ENCODE assay signal across 1 cellular context in the genomic region with DNA sequence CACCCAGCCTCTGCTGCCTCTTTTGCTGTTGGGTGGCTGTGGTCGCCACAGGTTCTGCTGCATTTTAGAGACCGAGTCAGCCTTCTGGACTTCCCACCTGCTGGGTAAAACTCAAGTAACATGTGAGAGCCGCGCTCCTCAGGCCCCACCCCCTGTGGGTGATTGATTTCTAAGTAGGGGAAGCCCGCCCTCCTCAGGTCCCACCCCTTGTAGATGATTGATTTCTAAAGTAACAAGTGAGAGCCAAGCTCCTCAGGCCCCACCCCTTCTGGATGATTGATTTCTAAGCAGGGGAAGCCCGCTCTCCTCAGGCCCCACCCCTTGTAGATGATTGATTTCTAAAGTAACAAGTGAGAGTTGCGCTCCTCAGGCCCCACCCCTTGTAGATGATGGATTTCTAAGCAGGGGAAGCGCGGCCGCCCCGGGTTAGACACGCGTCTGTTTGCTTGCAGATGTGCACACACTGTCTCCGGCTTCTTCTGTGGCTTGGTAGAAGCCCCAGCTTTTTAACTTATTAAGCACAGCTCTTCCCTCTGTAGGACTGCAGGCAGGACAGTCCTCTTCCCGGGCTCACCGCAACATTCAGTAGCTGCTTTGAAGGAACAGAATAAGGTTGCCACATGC.
TF ChIP-seq lines count a peak whose summit lies in the region.

No MANE protein-coding gene starts in this region.

TF ChIP-seq in GM12878, 131 proteins besides CTCF, POLR2A, EP300 and RAD21 (continued from another document and continues in another):
- TF ChIP-seq, protein P1, sequence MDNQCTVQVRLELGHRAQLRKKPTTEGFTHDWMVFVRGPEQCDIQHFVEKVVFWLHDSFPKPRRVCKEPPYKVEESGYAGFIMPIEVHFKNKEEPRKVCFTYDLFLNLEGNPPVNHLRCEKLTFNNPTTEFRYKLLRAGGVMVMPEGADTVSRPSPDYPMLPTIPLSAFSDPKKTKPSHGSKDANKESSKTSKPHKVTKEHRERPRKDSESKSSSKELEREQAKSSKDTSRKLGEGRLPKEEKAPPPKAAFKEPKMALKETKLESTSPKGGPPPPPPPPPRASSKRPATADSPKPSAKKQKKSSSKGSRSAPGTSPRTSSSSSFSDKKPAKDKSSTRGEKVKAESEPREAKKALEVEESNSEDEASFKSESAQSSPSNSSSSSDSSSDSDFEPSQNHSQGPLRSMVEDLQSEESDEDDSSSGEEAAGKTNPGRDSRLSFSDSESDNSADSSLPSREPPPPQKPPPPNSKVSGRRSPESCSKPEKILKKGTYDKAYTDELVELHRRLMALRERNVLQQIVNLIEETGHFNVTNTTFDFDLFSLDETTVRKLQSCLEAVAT (IDR thresholded peaks at IDR 0.05): no peak
- TF ChIP-seq, protein P2, sequence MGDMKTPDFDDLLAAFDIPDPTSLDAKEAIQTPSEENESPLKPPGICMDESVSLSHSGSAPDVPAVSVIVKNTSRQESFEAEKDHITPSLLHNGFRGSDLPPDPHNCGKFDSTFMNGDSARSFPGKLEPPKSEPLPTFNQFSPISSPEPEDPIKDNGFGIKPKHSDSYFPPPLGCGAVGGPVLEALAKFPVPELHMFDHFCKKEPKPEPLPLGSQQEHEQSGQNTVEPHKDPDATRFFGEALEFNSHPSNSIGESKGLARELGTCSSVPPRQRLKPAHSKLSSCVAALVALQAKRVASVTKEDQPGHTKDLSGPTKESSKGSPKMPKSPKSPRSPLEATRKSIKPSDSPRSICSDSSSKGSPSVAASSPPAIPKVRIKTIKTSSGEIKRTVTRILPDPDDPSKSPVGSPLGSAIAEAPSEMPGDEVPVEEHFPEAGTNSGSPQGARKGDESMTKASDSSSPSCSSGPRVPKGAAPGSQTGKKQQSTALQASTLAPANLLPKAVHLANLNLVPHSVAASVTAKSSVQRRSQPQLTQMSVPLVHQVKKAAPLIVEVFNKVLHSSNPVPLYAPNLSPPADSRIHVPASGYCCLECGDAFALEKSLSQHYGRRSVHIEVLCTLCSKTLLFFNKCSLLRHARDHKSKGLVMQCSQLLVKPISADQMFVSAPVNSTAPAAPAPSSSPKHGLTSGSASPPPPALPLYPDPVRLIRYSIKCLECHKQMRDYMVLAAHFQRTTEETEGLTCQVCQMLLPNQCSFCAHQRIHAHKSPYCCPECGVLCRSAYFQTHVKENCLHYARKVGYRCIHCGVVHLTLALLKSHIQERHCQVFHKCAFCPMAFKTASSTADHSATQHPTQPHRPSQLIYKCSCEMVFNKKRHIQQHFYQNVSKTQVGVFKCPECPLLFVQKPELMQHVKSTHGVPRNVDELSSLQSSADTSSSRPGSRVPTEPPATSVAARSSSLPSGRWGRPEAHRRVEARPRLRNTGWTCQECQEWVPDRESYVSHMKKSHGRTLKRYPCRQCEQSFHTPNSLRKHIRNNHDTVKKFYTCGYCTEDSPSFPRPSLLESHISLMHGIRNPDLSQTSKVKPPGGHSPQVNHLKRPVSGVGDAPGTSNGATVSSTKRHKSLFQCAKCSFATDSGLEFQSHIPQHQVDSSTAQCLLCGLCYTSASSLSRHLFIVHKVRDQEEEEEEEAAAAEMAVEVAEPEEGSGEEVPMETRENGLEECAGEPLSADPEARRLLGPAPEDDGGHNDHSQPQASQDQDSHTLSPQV (IDR thresholded peaks at IDR 0.05): no peak
- TF ChIP-seq, protein P3, sequence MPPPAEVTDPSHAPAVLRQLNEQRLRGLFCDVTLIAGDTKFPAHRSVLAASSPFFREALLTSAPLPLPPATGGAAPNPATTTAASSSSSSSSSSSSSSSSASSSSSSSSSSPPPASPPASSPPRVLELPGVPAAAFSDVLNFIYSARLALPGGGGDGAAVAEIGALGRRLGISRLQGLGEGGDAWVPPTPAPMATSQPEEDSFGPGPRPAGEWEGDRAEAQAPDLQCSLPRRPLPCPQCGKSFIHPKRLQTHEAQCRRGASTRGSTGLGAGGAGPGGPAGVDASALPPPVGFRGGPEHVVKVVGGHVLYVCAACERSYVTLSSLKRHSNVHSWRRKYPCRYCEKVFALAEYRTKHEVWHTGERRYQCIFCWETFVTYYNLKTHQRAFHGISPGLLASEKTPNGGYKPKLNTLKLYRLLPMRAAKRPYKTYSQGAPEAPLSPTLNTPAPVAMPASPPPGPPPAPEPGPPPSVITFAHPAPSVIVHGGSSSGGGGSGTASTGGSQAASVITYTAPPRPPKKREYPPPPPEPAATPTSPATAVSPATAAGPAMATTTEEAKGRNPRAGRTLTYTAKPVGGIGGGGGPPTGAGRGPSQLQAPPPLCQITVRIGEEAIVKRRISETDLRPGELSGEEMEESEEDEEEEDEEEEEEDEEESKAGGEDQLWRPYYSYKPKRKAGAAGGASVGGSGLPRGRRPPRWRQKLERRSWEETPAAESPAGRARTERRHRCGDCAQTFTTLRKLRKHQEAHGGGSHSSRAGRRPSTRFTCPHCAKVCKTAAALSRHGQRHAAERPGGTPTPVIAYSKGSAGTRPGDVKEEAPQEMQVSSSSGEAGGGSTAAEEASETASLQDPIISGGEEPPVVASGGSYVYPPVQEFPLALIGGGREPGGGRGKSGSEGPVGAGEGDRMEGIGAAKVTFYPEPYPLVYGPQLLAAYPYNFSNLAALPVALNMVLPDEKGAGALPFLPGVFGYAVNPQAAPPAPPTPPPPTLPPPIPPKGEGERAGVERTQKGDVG (CRISPR knock-in tag; IDR thresholded peaks at IDR 0.05): no peak
- TF ChIP-seq MTA2 (IDR thresholded peaks at IDR 0.05; ENCODE audit: low read depth) (no peak), SMC3 (IDR thresholded peaks at IDR 0.05; ENCODE audit: borderline replicate concordance, low read length) (0 out of 2 replicates have a peak, but pooled peaks have one; percentile 5), RB1 (IDR thresholded peaks at IDR 0.05; ENCODE audit: borderline replicate concordance) (no peak), JUND (IDR thresholded peaks at IDR 0.05; ENCODE audit: low read depth, low read length) (no peak), IRF4 (IDR thresholded peaks at IDR 0.05; ENCODE audit: low read depth, low read length) (no peak), HDAC6 (IDR thresholded peaks at IDR 0.05; ENCODE audit: unreplicated experiment) (no peak), ETV6 (conservative IDR thresholded peaks at IDR 0.05 in 1 of 2, IDR thresholded peaks at IDR 0.05 in 1 of 2; ENCODE audit: borderline replicate concordance in 1 of 2, low read depth in 1 of 2) (no peak), EED (IDR thresholded peaks at IDR 0.05; ENCODE audit: low read depth) (no peak), NBN (IDR thresholded peaks at IDR 0.05) (no peak), KLF5 (IDR thresholded peaks at IDR 0.05; ENCODE audit: partially characterized antibody) (no peak), SREBF2 (IDR thresholded peaks at IDR 0.05; ENCODE audit: low read length) (no peak), SIN3A (IDR thresholded peaks at IDR 0.05; ENCODE audit: low read depth, low read length) (no peak), FOXK2 (IDR thresholded peaks at IDR 0.05) (no peak), HDAC2 (IDR thresholded peaks at IDR 0.05) (no peak), RBBP5 (conservative IDR thresholded peaks at IDR 0.05) (no peak), POU2F2 (IDR thresholded peaks at IDR 0.05; ENCODE audit: borderline replicate concordance, low read depth, low read length) (no peak), TAF1 (IDR thresholded peaks at IDR 0.05; ENCODE audit: borderline replicate concordance, low read depth, low read length) (0 out of 2 replicates have a peak, but pooled peaks have one; percentile 29), RUNX3 (IDR thresholded peaks at IDR 0.05; ENCODE audit: low read length) (0 out of 2 replicates have a peak, but pooled peaks have one; percentile 12), FOXM1 (IDR thresholded peaks at IDR 0.05; ENCODE audit: low read depth, low read length) (no peak), SMAD5 (IDR thresholded peaks at IDR 0.05; ENCODE audit: low read depth) (no peak), CBX5 (IDR thresholded peaks at IDR 0.05; ENCODE audit: low read depth) (no peak), CREB1 (IDR thresholded peaks at IDR 0.05; ENCODE audit: low read depth) (0 out of 2 replicates have a peak, but pooled peaks have one; percentile 32), GABPA (IDR thresholded peaks at IDR 0.05; ENCODE audit: low read depth) (peak; percentile 47; the same call in 1 of the 2 replicates), TBL1XR1 (IDR thresholded peaks at IDR 0.05; ENCODE audit: low read depth, low read length) (no peak), ZZZ3 (IDR thresholded peaks at IDR 0.05; ENCODE audit: control insufficient read depth, insufficient read length, low read depth) (no peak), SP1 (IDR thresholded peaks at IDR 0.05; ENCODE audit: low read depth, low read length) (peak; percentile 81)
- TF ChIP-seq, protein P4, sequence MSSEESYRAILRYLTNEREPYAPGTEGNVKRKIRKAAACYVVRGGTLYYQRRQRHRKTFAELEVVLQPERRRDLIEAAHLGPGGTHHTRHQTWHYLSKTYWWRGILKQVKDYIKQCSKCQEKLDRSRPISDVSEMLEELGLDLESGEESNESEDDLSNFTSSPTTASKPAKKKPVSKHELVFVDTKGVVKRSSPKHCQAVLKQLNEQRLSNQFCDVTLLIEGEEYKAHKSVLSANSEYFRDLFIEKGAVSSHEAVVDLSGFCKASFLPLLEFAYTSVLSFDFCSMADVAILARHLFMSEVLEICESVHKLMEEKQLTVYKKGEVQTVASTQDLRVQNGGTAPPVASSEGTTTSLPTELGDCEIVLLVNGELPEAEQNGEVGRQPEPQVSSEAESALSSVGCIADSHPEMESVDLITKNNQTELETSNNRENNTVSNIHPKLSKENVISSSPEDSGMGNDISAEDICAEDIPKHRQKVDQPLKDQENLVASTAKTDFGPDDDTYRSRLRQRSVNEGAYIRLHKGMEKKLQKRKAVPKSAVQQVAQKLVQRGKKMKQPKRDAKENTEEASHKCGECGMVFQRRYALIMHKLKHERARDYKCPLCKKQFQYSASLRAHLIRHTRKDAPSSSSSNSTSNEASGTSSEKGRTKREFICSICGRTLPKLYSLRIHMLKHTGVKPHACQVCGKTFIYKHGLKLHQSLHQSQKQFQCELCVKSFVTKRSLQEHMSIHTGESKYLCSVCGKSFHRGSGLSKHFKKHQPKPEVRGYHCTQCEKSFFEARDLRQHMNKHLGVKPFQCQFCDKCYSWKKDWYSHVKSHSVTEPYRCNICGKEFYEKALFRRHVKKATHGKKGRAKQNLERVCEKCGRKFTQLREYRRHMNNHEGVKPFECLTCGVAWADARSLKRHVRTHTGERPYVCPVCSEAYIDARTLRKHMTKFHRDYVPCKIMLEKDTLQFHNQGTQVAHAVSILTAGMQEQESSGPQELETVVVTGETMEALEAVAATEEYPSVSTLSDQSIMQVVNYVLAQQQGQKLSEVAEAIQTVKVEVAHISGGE (CRISPR knock-in tag; IDR thresholded peaks at IDR 0.05): no peak
- TF ChIP-seq, protein P5, sequence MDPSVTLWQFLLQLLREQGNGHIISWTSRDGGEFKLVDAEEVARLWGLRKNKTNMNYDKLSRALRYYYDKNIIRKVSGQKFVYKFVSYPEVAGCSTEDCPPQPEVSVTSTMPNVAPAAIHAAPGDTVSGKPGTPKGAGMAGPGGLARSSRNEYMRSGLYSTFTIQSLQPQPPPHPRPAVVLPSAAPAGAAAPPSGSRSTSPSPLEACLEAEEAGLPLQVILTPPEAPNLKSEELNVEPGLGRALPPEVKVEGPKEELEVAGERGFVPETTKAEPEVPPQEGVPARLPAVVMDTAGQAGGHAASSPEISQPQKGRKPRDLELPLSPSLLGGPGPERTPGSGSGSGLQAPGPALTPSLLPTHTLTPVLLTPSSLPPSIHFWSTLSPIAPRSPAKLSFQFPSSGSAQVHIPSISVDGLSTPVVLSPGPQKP (IDR thresholded peaks at IDR 0.05; ENCODE audit: low read depth, low read length): no peak
- TF ChIP-seq, protein P6, sequence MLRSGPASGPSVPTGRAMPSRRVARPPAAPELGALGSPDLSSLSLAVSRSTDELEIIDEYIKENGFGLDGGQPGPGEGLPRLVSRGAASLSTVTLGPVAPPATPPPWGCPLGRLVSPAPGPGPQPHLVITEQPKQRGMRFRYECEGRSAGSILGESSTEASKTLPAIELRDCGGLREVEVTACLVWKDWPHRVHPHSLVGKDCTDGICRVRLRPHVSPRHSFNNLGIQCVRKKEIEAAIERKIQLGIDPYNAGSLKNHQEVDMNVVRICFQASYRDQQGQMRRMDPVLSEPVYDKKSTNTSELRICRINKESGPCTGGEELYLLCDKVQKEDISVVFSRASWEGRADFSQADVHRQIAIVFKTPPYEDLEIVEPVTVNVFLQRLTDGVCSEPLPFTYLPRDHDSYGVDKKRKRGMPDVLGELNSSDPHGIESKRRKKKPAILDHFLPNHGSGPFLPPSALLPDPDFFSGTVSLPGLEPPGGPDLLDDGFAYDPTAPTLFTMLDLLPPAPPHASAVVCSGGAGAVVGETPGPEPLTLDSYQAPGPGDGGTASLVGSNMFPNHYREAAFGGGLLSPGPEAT (IDR thresholded peaks at IDR 0.05; ENCODE audit: low read depth): no peak
- TF ChIP-seq, protein P7, sequence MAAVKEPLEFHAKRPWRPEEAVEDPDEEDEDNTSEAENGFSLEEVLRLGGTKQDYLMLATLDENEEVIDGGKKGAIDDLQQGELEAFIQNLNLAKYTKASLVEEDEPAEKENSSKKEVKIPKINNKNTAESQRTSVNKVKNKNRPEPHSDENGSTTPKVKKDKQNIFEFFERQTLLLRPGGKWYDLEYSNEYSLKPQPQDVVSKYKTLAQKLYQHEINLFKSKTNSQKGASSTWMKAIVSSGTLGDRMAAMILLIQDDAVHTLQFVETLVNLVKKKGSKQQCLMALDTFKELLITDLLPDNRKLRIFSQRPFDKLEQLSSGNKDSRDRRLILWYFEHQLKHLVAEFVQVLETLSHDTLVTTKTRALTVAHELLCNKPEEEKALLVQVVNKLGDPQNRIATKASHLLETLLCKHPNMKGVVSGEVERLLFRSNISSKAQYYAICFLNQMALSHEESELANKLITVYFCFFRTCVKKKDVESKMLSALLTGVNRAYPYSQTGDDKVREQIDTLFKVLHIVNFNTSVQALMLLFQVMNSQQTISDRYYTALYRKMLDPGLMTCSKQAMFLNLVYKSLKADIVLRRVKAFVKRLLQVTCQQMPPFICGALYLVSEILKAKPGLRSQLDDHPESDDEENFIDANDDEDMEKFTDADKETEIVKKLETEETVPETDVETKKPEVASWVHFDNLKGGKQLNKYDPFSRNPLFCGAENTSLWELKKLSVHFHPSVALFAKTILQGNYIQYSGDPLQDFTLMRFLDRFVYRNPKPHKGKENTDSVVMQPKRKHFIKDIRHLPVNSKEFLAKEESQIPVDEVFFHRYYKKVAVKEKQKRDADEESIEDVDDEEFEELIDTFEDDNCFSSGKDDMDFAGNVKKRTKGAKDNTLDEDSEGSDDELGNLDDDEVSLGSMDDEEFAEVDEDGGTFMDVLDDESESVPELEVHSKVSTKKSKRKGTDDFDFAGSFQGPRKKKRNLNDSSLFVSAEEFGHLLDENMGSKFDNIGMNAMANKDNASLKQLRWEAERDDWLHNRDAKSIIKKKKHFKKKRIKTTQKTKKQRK (IDR thresholded peaks at IDR 0.05; ENCODE audit: low read depth, low read length): peak; percentile 78
- TF ChIP-seq, protein P8, sequence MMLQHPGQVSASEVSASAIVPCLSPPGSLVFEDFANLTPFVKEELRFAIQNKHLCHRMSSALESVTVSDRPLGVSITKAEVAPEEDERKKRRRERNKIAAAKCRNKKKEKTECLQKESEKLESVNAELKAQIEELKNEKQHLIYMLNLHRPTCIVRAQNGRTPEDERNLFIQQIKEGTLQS (IDR thresholded peaks at IDR 0.05; ENCODE audit: borderline replicate concordance, extremely low read depth, low read depth, low read length): no peak
- TF ChIP-seq, protein P9, sequence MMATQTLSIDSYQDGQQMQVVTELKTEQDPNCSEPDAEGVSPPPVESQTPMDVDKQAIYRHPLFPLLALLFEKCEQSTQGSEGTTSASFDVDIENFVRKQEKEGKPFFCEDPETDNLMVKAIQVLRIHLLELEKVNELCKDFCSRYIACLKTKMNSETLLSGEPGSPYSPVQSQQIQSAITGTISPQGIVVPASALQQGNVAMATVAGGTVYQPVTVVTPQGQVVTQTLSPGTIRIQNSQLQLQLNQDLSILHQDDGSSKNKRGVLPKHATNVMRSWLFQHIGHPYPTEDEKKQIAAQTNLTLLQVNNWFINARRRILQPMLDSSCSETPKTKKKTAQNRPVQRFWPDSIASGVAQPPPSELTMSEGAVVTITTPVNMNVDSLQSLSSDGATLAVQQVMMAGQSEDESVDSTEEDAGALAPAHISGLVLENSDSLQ (IDR thresholded peaks at IDR 0.05): peak; percentile 97
